Comparison of ENCODE assay signal across 9 cellular contexts in genomic region chrX:142089193-142089592, GRCh38.
DNase-seq lines count a peak whose midpoint lies in the region; ATAC-seq and TF ChIP-seq lines count a peak whose summit lies in the region.
"Had no signal": no experiment of that assay in that cellular context is flagged by ENCODE, and none has a peak within 500 bp of the region (broad histone marks: within the 10 kb centered on the region; RNA-seq: fewer than 3 reads in every experiment).

No MANE protein-coding gene starts in this region.

- TF ChIP-seq EP300 in SK-N-SH (IDR thresholded peaks at IDR 0.05; ENCODE audit: borderline replicate concordance in 1 of 2, low read depth in 1 of 2, low read length in 1 of 2), result no peak

- no peak overlapping the region for H3K4me3 Mint-ChIP-seq in glutamatergic neuron (ENCODE audit: unreplicated experiment)

- no peak overlapping the region for H2AFZ ChIP-seq in SK-N-SH (ENCODE audit: low read depth)

- H3K9me3 ChIP-seq in heart right ventricle, result no peaks in the 10 kb centered on the region
- H3K9me3 ChIP-seq in right atrium auricular region, result no peaks in the 10 kb centered on the region
- peaks cover 5% of the 10 kb centered on the region; the same call in 1 of the 2 replicates for H3K9me3 ChIP-seq in SK-N-SH
- H3K9me3 ChIP-seq: Caco-2 had no signal

- TF ChIP-seq RAD21 in SK-N-SH (IDR thresholded peaks at IDR 0.05; ENCODE audit: low read length), result peak; percentile 35; the same call in 1 of the 2 replicates

- DNase-seq in heart right ventricle (no peak), right atrium auricular region (ENCODE audit: low spot score) (no peak), SK-N-SH (peak; percentile 1), glutamatergic neuron (no peak), T-helper 1 cell (no peak), amniotic stem cell (lab: John Stamatoyannopoulos, UW) (no peak), GM13976 (ENCODE audit: low spot score) (no peak)
- DNase-seq in activated CD4-positive, alpha-beta T cell treated with anti-CD3 and anti-CD28 coated beads for 1 hour, result no peak
- DNase-seq: Caco-2 had no signal

- no peak overlapping the region for H3K4me2 ChIP-seq in SK-N-SH

- no peaks in the 10 kb centered on the region for H3K9me2 ChIP-seq in SK-N-SH

- POLR2A ChIA-PET in SK-N-SH (lab: Yijun Ruan, JAX), result no interaction called here

- H3F3A ChIP-seq in SK-N-SH (replicated peaks; ENCODE audit: insufficient read depth), result no peaks in the 10 kb centered on the region

- H3K9me3 Mint-ChIP-seq in glutamatergic neuron (ENCODE audit: unreplicated experiment), result no peaks in the 10 kb centered on the region

- TF ChIP-seq CTCF in heart right ventricle (IDR thresholded peaks at IDR 0.05) (peak in 5 of 9 donors; percentile 16 to 42 (median 21)), right atrium auricular region (IDR thresholded peaks at IDR 0.05) (peak in 1 of 2 donors; percentile 34), SK-N-SH (IDR thresholded peaks at IDR 0.05) (peak; percentile 64), glutamatergic neuron (IDR thresholded peaks at IDR 0.05; ENCODE audit: partially characterized antibody, unreplicated experiment) (peak; percentile 34), GM13976 (IDR thresholded peaks at IDR 0.05; ENCODE audit: borderline replicate concordance, control extremely low read depth, extremely low read depth, insufficient read depth, missing control alignments) (no peak)

- H3K27ac Mint-ChIP-seq in glutamatergic neuron (ENCODE audit: unreplicated experiment), result no peak overlapping the region

- no peak overlapping the region for H3K27ac ChIP-seq in heart right ventricle
- no peak overlapping the region for H3K27ac ChIP-seq in right atrium auricular region
- no peak overlapping the region for H3K27ac ChIP-seq in SK-N-SH (ENCODE audit: low read depth in 2 of 2, low read length in 1 of 2)

- H3K4me1 ChIP-seq in heart right ventricle (no peaks in the 10 kb centered on the region), right atrium auricular region (no peaks in the 10 kb centered on the region), SK-N-SH (ENCODE audit: control insufficient read depth in 1 of 2, insufficient read depth in 2 of 2, low read depth in 1 of 2, low read length in 1 of 2) (no peaks in the 10 kb centered on the region)
- H3K4me1 ChIP-seq: Caco-2 had no signal

- H3K4me3 ChIP-seq in heart right ventricle, result no peak overlapping the region
- no peak overlapping the region for H3K4me3 ChIP-seq in right atrium auricular region
- no peak overlapping the region for H3K4me3 ChIP-seq in SK-N-SH (ENCODE audit: low read depth in 2 of 2, low read length in 1 of 2)

- no peak overlapping the region for H3K9ac ChIP-seq in SK-N-SH

- no peaks in the 10 kb centered on the region for H3K36me3 Mint-ChIP-seq in glutamatergic neuron (ENCODE audit: unreplicated experiment)

- H3K79me2 ChIP-seq in SK-N-SH (ENCODE audit: insufficient read depth), result no peaks in the 10 kb centered on the region

- H3K27me3 ChIP-seq in heart right ventricle (no peaks in the 10 kb centered on the region), right atrium auricular region (no peaks in the 10 kb centered on the region), SK-N-SH (ENCODE audit: insufficient read depth) (no peaks in the 10 kb centered on the region)

- H3K27me3 Mint-ChIP-seq in glutamatergic neuron (ENCODE audit: unreplicated experiment), result no peaks in the 10 kb centered on the region

- no peaks in the 10 kb centered on the region for H4K20me1 ChIP-seq in SK-N-SH (ENCODE audit: insufficient read depth)

- in situ Hi-C loops in GM13976 (cut with MboI; ENCODE audit: low sequenced_read_pairs, unreplicated experiment), result no loop called here

- CTCF ChIA-PET in SK-N-SH (lab: Yijun Ruan, JAX), result no interaction called here

- H3K36me3 ChIP-seq in heart right ventricle, result no peaks in the 10 kb centered on the region
- no peaks in the 10 kb centered on the region for H3K36me3 ChIP-seq in right atrium auricular region
- no peaks in the 10 kb centered on the region for H3K36me3 ChIP-seq in SK-N-SH (replicated peaks in 1 of 2; ENCODE audit: control insufficient read depth in 1 of 2, insufficient read depth in 2 of 2, low read length in 1 of 2)

- intact Hi-C loops in heart right ventricle (cut with DNase I), result no loop called here

- ATAC-seq in heart right ventricle, result no peak

- H3K4me1 Mint-ChIP-seq in glutamatergic neuron (ENCODE audit: low read depth, unreplicated experiment), result no peaks in the 10 kb centered on the region

- WGBS in heart right ventricle, 2 donors, result 9 to 14% methylated on average over 1 of the region's 1 CpG
- 3% methylated on average over 1 of the region's 1 CpG for WGBS in SK-N-SH (ENCODE audit: low lambda C conversion rate)

TF ChIP-seq in SK-N-SH, 30 proteins besides CTCF, POLR2A, EP300 and RAD21:
- TF ChIP-seq SMC3 (IDR thresholded peaks at IDR 0.05; ENCODE audit: low read depth, low read length), result peak; percentile 35; the same call in 1 of the 2 replicates
- no peak for TF ChIP-seq REST (IDR thresholded peaks at IDR 0.05; ENCODE audit: low read depth, low read length)
